ENCODE assay signal across 8 cellular contexts in the genomic region with DNA sequence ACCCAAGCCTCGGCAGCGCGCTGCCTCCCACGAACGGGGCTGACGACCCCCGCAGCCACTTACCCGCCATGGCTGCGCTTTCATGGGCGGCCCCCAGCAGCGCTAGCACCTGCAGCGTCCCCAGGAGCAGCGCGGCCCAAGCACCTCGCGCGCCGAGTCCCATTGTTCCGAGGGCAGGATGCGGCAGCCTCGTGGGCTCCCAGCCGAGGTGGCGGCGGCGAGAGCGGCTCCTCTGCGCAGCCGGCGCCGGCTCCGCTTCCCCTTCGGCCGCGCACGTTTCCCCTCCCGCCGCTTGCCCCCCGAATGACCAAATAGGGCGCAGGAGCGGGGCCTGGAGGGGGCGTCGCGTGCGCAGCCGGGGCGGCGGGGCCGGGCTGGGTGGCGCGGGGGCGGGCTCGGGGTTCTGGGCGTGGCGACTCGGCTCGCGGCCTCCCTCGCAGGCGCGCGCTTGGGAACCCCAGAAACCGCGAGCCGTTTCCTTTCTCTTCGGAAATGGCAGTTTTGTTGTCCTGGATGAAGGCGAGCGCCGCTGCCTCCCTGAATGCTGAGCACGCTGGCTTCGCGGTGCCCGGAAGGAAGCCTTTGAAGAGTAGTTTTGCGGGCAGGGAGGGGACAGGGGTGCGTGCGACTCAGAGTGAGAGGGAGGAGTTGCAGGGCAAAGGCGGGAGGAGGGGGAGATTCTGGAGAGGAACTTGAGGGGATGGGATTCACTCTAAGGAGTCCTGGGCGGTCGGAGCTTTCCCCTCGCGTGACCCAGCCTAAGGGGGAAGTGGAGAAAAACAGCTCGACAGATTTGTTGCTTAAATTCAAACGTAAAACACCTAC. TPM values are rescaled to one million over a fixed set of nuclear protein-coding genes. Genes with fewer than 3 reads are reported as not detected.
DNase-seq lines count a peak whose midpoint lies in the region; ATAC-seq and TF ChIP-seq lines count a peak whose summit lies in the region.

A gene with protein sequence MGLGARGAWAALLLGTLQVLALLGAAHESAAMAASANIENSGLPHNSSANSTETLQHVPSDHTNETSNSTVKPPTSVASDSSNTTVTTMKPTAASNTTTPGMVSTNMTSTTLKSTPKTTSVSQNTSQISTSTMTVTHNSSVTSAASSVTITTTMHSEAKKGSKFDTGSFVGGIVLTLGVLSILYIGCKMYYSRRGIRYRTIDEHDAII (minus strand): TSS at position 305 of the 825 bp plus-strand sequence. CDS start 142 bp downstream, at position 163.

- 0% methylated on average over 28 to 75 of the region's 82 CpGs for WGBS in lower leg skin, 2 donors

- TF ChIP-seq POLR2A in lower leg skin (IDR thresholded peaks at IDR 0.05), result no peak

- peaks cover 75% of the 10 kb centered on the region for H3K4me1 Mint-ChIP-seq in activated CD4-positive, alpha-beta memory T cell treated with anti-CD3 and anti-CD28 coated beads for 36 hours (ENCODE audit: low read depth)

- peak within 1 kb of the TSS; percentile 96 for H3K27ac Mint-ChIP-seq in activated CD4-positive, alpha-beta memory T cell treated with anti-CD3 and anti-CD28 coated beads for 36 hours

- no peaks in the 10 kb centered on the region for H3K27me3 Mint-ChIP-seq in activated CD4-positive, alpha-beta memory T cell treated with anti-CD3 and anti-CD28 coated beads for 36 hours

- DNase-seq in Ammon's horn (ENCODE audit: low spot score) (peak; percentile 72), NCI-H748 (lab: John Stamatoyannopoulos, UW; ENCODE audit: unreplicated experiment) (peak; percentile 86), dorsolateral prefrontal cortex (peak; percentile 14 to 82 (median 64)), lower leg skin (ENCODE audit: low spot score in 2 of 2) (peak; percentile 76 to 96)
- peak; percentile 93 for DNase-seq in activated CD4-positive, alpha-beta memory T cell treated with anti-CD3 and anti-CD28 coated beads for 36 hours
- DNase-seq in stimulated activated CD4-positive, alpha-beta T cell treated with anti-CD3 and anti-CD28 coated beads, TNF-alpha, amount 100 ng/mL, for 1 hour (ENCODE audit: low read depth in 3 of 3, low spot score in 1 of 3), result peak; percentile 66 to 82 (median 74)

- H3K27ac ChIP-seq in dorsolateral prefrontal cortex, result peak within 1 kb of the TSS; percentile 70 to 99 (median 92)

- peaks cover 29% of the 10 kb centered on the region for H3K36me3 Mint-ChIP-seq in activated CD4-positive, alpha-beta memory T cell treated with anti-CD3 and anti-CD28 coated beads for 36 hours

- H3K4me3 ChIP-seq in dorsolateral prefrontal cortex (peak within 1 kb of the TSS; percentile 66 to 97 (median 82)), lower leg skin (ENCODE audit: low read depth, poor library complexity, severe bottlenecking) (peak within 1 kb of the TSS; percentile 99)

- intact Hi-C loops in activated CD4-positive, alpha-beta memory T cell treated with anti-CD3 and anti-CD28 coated beads for 36 hours (cut with micrococcal nuclease), result loop anchor here (1.0 to 2.0 kb wide), 3 partner anchors 24 to 43 kb away; no protein-coding TSS in a partner anchor
- intact Hi-C loops in dorsolateral prefrontal cortex (cut with DNase I) (loop anchor here (1.0 to 5.0 kb wide), 4 partner anchors 26 to 105 kb away; a partner anchor contains a TSS), lower leg skin (cut with DNase I; ENCODE audit: low total_unique reads) (no loop called here)

- H3K27me3 ChIP-seq in dorsolateral prefrontal cortex, result peaks cover 0 to 6% (median 0%) of the 10 kb centered on the region in 45 donors

- POLR2A ChIA-PET in activated CD4-positive, alpha-beta memory T cell treated with anti-CD3 and anti-CD28 coated beads for 36 hours (lab: Charles Lee), result interaction anchor here (0.7 to 1.1 kb wide), 7 partner anchors 22 to 108 kb away, joined by 3 to 7 read pairs (median 4); a partner anchor contains a TSS

- peak; percentile 61 for ATAC-seq in GM19025 (IDR thresholded peaks at IDR 0.05; ENCODE audit: low read depth, unreplicated experiment)
- peak; percentile 67 for ATAC-seq in HG03280 (IDR thresholded peaks at IDR 0.05; ENCODE audit: unreplicated experiment)

- TF ChIP-seq CTCF in dorsolateral prefrontal cortex (IDR thresholded peaks at IDR 0.05 in 54 of 56, conservative IDR thresholded peaks at IDR 0.05 in 2 of 56; ENCODE audit: low read depth in 1 of 56, partially characterized antibody in 56 of 56) (peak in 20 of 56 donors; percentile 4 to 61 (median 24)), lower leg skin (IDR thresholded peaks at IDR 0.05) (no peak)

- CTCF ChIA-PET in activated CD4-positive, alpha-beta memory T cell treated with anti-CD3 and anti-CD28 coated beads for 36 hours (lab: Charles Lee), result interaction anchor here (0.9 to 2.1 kb wide), 20 partner anchors 11 to 164 kb away, joined by 3 to 15 read pairs (median 4); no protein-coding TSS in a partner anchor

- H3K9me3 Mint-ChIP-seq in activated CD4-positive, alpha-beta memory T cell treated with anti-CD3 and anti-CD28 coated beads for 36 hours, result no peaks in the 10 kb centered on the region

- peak within 1 kb of the TSS; percentile 89 for H3K4me3 Mint-ChIP-seq in activated CD4-positive, alpha-beta memory T cell treated with anti-CD3 and anti-CD28 coated beads for 36 hours

RNA-seq across cellular contexts. Expression of the gene that starts here (rescaled TPM):
- total RNA-seq in activated CD4-positive, alpha-beta memory T cell treated with anti-CD3 and anti-CD28 coated beads for 36 hours, result 100 to 1,000 TPM; 175 to 180 TPM
- 100 to 1,000 TPM in 9 of 120 experiments, 10 to 100 TPM in 111; 31.8 to 163 (median 68.8) TPM for total RNA-seq in dorsolateral prefrontal cortex
- total RNA-seq in lower leg skin, result 100 to 1,000 TPM; 158 to 250 (median 206) TPM

Comparison
In these comparisons a context has a peak if more than half of its experiments do, and no peak if none do; other contexts are left out.
1. Peak in every context shown above with its lines: DNase-seq, ATAC-seq, H3K4me3 ChIP-seq and H3K27ac ChIP-seq.